ENCODE assay signal across 37 cellular contexts in the genomic region with DNA sequence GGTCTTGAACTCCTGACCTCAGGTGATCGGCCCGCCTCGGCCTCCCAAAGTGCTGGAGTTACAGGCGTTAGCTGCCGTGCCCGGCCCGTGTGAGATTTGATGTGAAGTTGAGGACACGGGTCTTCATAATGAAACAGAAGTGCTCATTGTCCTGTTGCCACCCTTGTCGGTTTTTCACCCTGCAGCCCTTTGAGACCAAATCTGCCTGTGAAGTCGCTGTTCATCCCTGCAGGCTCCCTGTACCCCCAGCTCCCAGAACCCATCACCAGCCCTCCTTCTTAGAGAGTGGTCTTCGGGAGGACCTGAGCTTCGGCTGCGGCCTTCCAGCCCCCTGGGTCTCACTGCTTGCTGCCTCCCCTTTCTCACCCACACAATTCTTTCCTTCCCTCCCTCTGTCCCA.
"Had no signal": no experiment of that assay in that cellular context is flagged by ENCODE, and none has a peak within 500 bp of the region (broad histone marks: within the 10 kb centered on the region; RNA-seq: fewer than 3 reads in every experiment).

No MANE protein-coding gene starts in this region.

- H3K27me3 Mint-ChIP-seq: activated B cell treated with CpG ODN at 0.5 μM for 24 hours; activated CD4-positive, alpha-beta memory T cell treated with anti-CD3 and anti-CD28 coated beads for 36 hours; activated CD4-positive, alpha-beta T cell treated with anti-CD3 and anti-CD28 coated beads, Interleukin-2, amount 10 ng/mL, durations not matched to agents 24 days and 14 days; central memory CD8-positive, alpha-beta T cell had no signal

- H3K27ac Mint-ChIP-seq: activated B cell treated with CpG ODN at 0.5 μM for 24 hours; activated CD4-positive, alpha-beta memory T cell treated with anti-CD3 and anti-CD28 coated beads for 36 hours; activated CD4-positive, alpha-beta T cell treated with anti-CD3 and anti-CD28 coated beads for 36 hours; activated CD4-positive, alpha-beta T cell treated with anti-CD3 and anti-CD28 coated beads, Interleukin-2, amount 10 ng/mL, durations not matched to agents 24 days and 14 days; activated CD8-positive, alpha-beta memory T cell treated with anti-CD3 and anti-CD28 coated beads, Interleukin-2, amount 10 ng/mL, durations not matched to agents 7 days and 5 days; activated CD8-positive, alpha-beta T cell treated with anti-CD3 and anti-CD28 coated beads, Interleukin-2, amount 10 ng/mL, durations not matched to agents 7 days and 5 days; activated naive CD4-positive, alpha-beta T cell treated with anti-CD3 and anti-CD28 coated beads for 36 hours; activated naive CD4-positive, alpha-beta T cell treated with anti-CD3 and anti-CD28 coated beads, Interleukin-2, amount 50 U/mL, for 24 hours; activated naive CD8-positive, alpha-beta T cell treated with anti-CD3 and anti-CD28 coated beads for 36 hours; activated naive CD8-positive, alpha-beta T cell treated with anti-CD3 and anti-CD28 coated beads, Interleukin-2, amount 50 U/mL, for 24 hours; activated T-helper 1 cell treated with anti-CD3 and anti-CD28 coated beads, Interleukin-12 subunit alpha, Interleukin-12 subunit beta, Interleukin-2, Interleukin-4 antibody, amounts not matched to agents 30 ng/mL and 10 ng/mL and 1 ng/mL, durations not matched to agents 14 hours and 24 hours and 36 hours; activated T-helper 2 cell treated with anti-CD3 and anti-CD28 coated beads, Interferon-gamma antibody, Interleukin-2, Interleukin-4, amounts not matched to agents 10 μg/mL and 5 μg/mL and 100 μg/mL, durations not matched to agents 14 hours and 24 hours and 36 hours; dendritic cell treated with granulocyte-macrophage colony-stimulating factor and Interleukin-4, amounts not matched to agents 40 ng/mL and 50 ng/mL, for 4 days; T-helper 2 cell treated with Interferon-gamma antibody and Interleukin-4, amounts not matched to agents 5 μg/mL and 100 μg/mL, for 36 hours had no signal

- H3K27ac ChIP-seq: adrenal gland, body of pancreas, cardiac muscle cell, coronary artery, esophagus muscularis mucosa, foreskin keratinocyte, gastrocnemius medialis, heart left ventricle, WERI-Rb-1 had no signal

- H3K4me1 Mint-ChIP-seq: activated B cell treated with CpG ODN at 0.5 μM for 24 hours; activated CD4-positive, alpha-beta T cell treated with anti-CD3 and anti-CD28 coated beads for 36 hours; activated CD4-positive, alpha-beta T cell treated with anti-CD3 and anti-CD28 coated beads, Interleukin-2, amount 10 ng/mL, durations not matched to agents 24 days and 14 days; activated CD8-positive, alpha-beta memory T cell treated with anti-CD3 and anti-CD28 coated beads, Interleukin-2, amount 10 ng/mL, durations not matched to agents 7 days and 5 days; activated naive CD4-positive, alpha-beta T cell treated with anti-CD3 and anti-CD28 coated beads, Interleukin-2, amount 50 U/mL, for 24 hours; activated naive CD8-positive, alpha-beta T cell treated with anti-CD3 and anti-CD28 coated beads for 36 hours; activated naive CD8-positive, alpha-beta T cell treated with anti-CD3 and anti-CD28 coated beads, Interleukin-2, amount 50 U/mL, for 24 hours had no signal

- DNase-seq: activated B cell treated with CpG ODN at 0.5 μM for 24 hours; activated CD4-positive, alpha-beta memory T cell treated with anti-CD3 and anti-CD28 coated beads for 36 hours; activated CD4-positive, alpha-beta T cell treated with anti-CD3 and anti-CD28 coated beads for 36 hours; activated CD4-positive, alpha-beta T cell treated with anti-CD3 and anti-CD28 coated beads, Interleukin-2, amount 10 ng/mL, durations not matched to agents 24 days and 14 days; activated CD4-positive, CD25-positive, alpha-beta regulatory T cell treated with anti-CD3 and anti-CD28 coated beads, Interleukin-2, amount 50 U/mL, for 72 hours; activated CD8-positive, alpha-beta memory T cell treated with anti-CD3 and anti-CD28 coated beads, Interleukin-2, amount 10 ng/mL, durations not matched to agents 7 days and 5 days; activated CD8-positive, alpha-beta memory T cell treated with anti-CD3 and anti-CD28 coated beads, Interleukin-2, amount 50 U/mL, for 4 hours; activated CD8-positive, alpha-beta T cell treated with anti-CD3 and anti-CD28 coated beads, Interleukin-2, amount 10 ng/mL, durations not matched to agents 7 days and 5 days; activated naive CD4-positive, alpha-beta T cell treated with anti-CD3 and anti-CD28 coated beads for 36 hours; activated naive CD8-positive, alpha-beta T cell treated with anti-CD3 and anti-CD28 coated beads for 36 hours; activated naive CD8-positive, alpha-beta T cell treated with anti-CD3 and anti-CD28 coated beads, Interleukin-2, amount 50 U/mL, for 24 hours; activated T-cell treated with anti-CD3 and anti-CD28 coated beads, Interleukin-2, amount 50 U/mL, for 1 hour; activated T-cell treated with anti-CD3 and anti-CD28 coated beads, Interleukin-2, amount 50 U/mL, for 48 hours; aorta; body of pancreas; dorsolateral prefrontal cortex; effector memory CD4-positive, alpha-beta T cell; erythroblast; foreskin keratinocyte; gastrocnemius medialis; glutamatergic neuron; heart left ventricle; SW 1271; T-helper 1 cell; T-helper 17 cell; T1000; WERI-Rb-1 had no signal

- H3K4me3 ChIP-seq: adrenal gland, body of pancreas, cardiac muscle cell, coronary artery, dorsolateral prefrontal cortex, esophagus muscularis mucosa, gastrocnemius medialis, heart left ventricle had no signal

- H3K36me3 ChIP-seq: adrenal gland, cardiac muscle cell, gastrocnemius medialis, heart left ventricle had no signal

- H3K4me3 Mint-ChIP-seq: activated B cell treated with CpG ODN at 0.5 μM for 24 hours; activated CD4-positive, alpha-beta memory T cell treated with anti-CD3 and anti-CD28 coated beads for 36 hours; activated CD4-positive, alpha-beta T cell treated with anti-CD3 and anti-CD28 coated beads for 36 hours; activated CD4-positive, alpha-beta T cell treated with anti-CD3 and anti-CD28 coated beads, Interleukin-2, amount 10 ng/mL, durations not matched to agents 24 days and 14 days; activated CD8-positive, alpha-beta memory T cell treated with anti-CD3 and anti-CD28 coated beads, Interleukin-2, amount 10 ng/mL, durations not matched to agents 7 days and 5 days; activated CD8-positive, alpha-beta T cell treated with anti-CD3 and anti-CD28 coated beads, Interleukin-2, amount 10 ng/mL, durations not matched to agents 7 days and 5 days; activated naive CD4-positive, alpha-beta T cell treated with anti-CD3 and anti-CD28 coated beads for 36 hours; activated naive CD4-positive, alpha-beta T cell treated with anti-CD3 and anti-CD28 coated beads, Interleukin-2, amount 50 U/mL, for 24 hours; activated naive CD8-positive, alpha-beta T cell treated with anti-CD3 and anti-CD28 coated beads for 36 hours; activated naive CD8-positive, alpha-beta T cell treated with anti-CD3 and anti-CD28 coated beads, Interleukin-2, amount 50 U/mL, for 24 hours; activated T-helper 1 cell treated with anti-CD3 and anti-CD28 coated beads, Interleukin-12 subunit alpha, Interleukin-12 subunit beta, Interleukin-2, Interleukin-4 antibody, amounts not matched to agents 30 ng/mL and 10 ng/mL and 1 ng/mL, durations not matched to agents 14 hours and 24 hours and 36 hours; central memory CD8-positive, alpha-beta T cell; dendritic cell treated with granulocyte-macrophage colony-stimulating factor and Interleukin-4, amounts not matched to agents 40 ng/mL and 50 ng/mL, for 4 days; T-helper 17 cell; T-helper 2 cell treated with Interferon-gamma antibody and Interleukin-4, amounts not matched to agents 5 μg/mL and 100 μg/mL, for 36 hours had no signal

- ATAC-seq: activated CD4-positive, alpha-beta T cell treated with anti-CD3 and anti-CD28 coated beads for 36 hours; activated CD8-positive, alpha-beta memory T cell treated with anti-CD3 and anti-CD28 coated beads, Interleukin-2, amount 10 ng/mL, durations not matched to agents 7 days and 5 days; activated CD8-positive, alpha-beta T cell treated with anti-CD3 and anti-CD28 coated beads, Interleukin-2, amount 10 ng/mL, durations not matched to agents 7 days and 5 days; activated naive CD8-positive, alpha-beta T cell treated with anti-CD3 and anti-CD28 coated beads, Interleukin-2, amount 50 U/mL, for 24 hours; body of pancreas; foreskin keratinocyte; gastrocnemius medialis; heart left ventricle; T-helper 17 cell had no signal

- H3K9me3 Mint-ChIP-seq: activated B cell treated with CpG ODN at 0.5 μM for 24 hours; activated CD4-positive, alpha-beta memory T cell treated with anti-CD3 and anti-CD28 coated beads for 36 hours; activated CD4-positive, alpha-beta T cell treated with anti-CD3 and anti-CD28 coated beads, Interleukin-2, amount 10 ng/mL, durations not matched to agents 24 days and 14 days; activated naive CD4-positive, alpha-beta T cell treated with anti-CD3 and anti-CD28 coated beads for 36 hours; activated naive CD4-positive, alpha-beta T cell treated with anti-CD3 and anti-CD28 coated beads, Interleukin-2, amount 50 U/mL, for 24 hours; activated naive CD8-positive, alpha-beta T cell treated with anti-CD3 and anti-CD28 coated beads for 36 hours; activated naive CD8-positive, alpha-beta T cell treated with anti-CD3 and anti-CD28 coated beads, Interleukin-2, amount 50 U/mL, for 24 hours; activated T-helper 1 cell treated with anti-CD3 and anti-CD28 coated beads, Interleukin-12 subunit alpha, Interleukin-12 subunit beta, Interleukin-2, Interleukin-4 antibody, amounts not matched to agents 30 ng/mL and 10 ng/mL and 1 ng/mL, durations not matched to agents 14 hours and 24 hours and 36 hours; activated T-helper 2 cell treated with anti-CD3 and anti-CD28 coated beads, Interferon-gamma antibody, Interleukin-2, Interleukin-4, amounts not matched to agents 10 μg/mL and 5 μg/mL and 100 μg/mL, durations not matched to agents 14 hours and 24 hours and 36 hours; central memory CD8-positive, alpha-beta T cell; dendritic cell treated with granulocyte-macrophage colony-stimulating factor and Interleukin-4, amounts not matched to agents 40 ng/mL and 50 ng/mL, for 4 days; T-helper 2 cell treated with Interferon-gamma antibody and Interleukin-4, amounts not matched to agents 5 μg/mL and 100 μg/mL, for 36 hours had no signal

- H3K4me1 ChIP-seq: adrenal gland, body of pancreas, foreskin keratinocyte, gastrocnemius medialis, heart left ventricle had no signal

- H3K36me3 Mint-ChIP-seq: activated CD4-positive, alpha-beta memory T cell treated with anti-CD3 and anti-CD28 coated beads for 36 hours; activated CD8-positive, alpha-beta memory T cell treated with anti-CD3 and anti-CD28 coated beads, Interleukin-2, amount 10 ng/mL, durations not matched to agents 7 days and 5 days; activated naive CD4-positive, alpha-beta T cell treated with anti-CD3 and anti-CD28 coated beads, Interleukin-2, amount 50 U/mL, for 24 hours; activated naive CD8-positive, alpha-beta T cell treated with anti-CD3 and anti-CD28 coated beads for 36 hours had no signal

- H3K9me3 ChIP-seq: adrenal gland, body of pancreas, esophagus muscularis mucosa, gastrocnemius medialis, heart left ventricle had no signal

- H3K27me3 ChIP-seq: adrenal gland, body of pancreas, cardiac muscle cell, dorsolateral prefrontal cortex, esophagus muscularis mucosa, foreskin keratinocyte, gastrocnemius medialis, heart left ventricle had no signal
